1 cellular context compared by ENCODE assay signal in the genomic region with DNA sequence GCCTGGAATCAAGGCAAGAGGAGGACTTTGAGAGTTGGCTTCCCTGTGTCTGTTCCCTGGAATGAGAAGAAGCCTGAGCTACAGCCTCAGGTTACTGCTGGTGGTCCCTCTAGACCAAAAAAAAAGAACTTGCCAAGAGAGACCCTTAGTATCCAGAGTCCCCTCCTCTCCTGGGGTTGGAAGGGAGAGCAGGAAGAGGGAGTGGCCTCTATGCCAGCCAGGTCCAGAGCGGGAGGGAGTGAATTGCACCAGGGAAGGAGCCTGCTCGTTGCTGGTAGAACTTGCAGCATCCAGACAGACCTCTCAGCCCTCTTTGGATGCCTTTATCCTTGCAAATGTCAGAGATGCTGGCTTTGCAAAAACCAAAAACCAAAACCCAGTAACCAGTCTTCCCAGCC.
TF ChIP-seq lines count a peak whose summit lies in the region.

No MANE protein-coding gene starts in this region.

TF ChIP-seq in IMR-90, 13 proteins besides CTCF, POLR2A, EP300 and RAD21 (continued from another document):
- TF ChIP-seq ELK1 (IDR thresholded peaks at IDR 0.05; ENCODE audit: borderline replicate concordance, low read depth, low read length) = no peak
- no peak for TF ChIP-seq NFE2L2 (IDR thresholded peaks at IDR 0.05; ENCODE audit: low read depth, low read length)
